In the genomic region with DNA sequence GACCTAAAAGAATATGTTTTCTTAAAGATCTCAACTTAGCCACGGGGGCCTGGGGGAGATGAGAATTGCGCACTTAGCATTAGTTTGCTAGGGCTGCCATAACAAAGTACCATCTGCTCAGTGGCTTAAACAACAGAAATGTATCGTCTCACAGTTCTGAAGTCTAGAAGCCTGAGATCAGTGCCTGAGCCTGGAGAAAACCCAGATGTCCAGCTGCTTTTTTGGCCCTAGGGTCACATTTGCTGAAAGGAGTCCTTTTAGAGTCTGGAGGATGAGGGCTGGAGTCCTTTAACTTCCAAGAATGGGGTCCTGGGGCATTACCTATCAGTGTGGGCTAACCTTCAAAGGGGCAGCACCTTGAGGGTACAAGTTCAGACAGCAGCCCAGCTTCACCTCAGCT, we compare ENCODE assay signal across 1 cellular context.
TF ChIP-seq lines count a peak whose summit lies in the region.

No MANE protein-coding gene starts in this region.

TF ChIP-seq in K562, 482 proteins besides CTCF, POLR2A, EP300 and RAD21:
- TF ChIP-seq, protein P1, sequence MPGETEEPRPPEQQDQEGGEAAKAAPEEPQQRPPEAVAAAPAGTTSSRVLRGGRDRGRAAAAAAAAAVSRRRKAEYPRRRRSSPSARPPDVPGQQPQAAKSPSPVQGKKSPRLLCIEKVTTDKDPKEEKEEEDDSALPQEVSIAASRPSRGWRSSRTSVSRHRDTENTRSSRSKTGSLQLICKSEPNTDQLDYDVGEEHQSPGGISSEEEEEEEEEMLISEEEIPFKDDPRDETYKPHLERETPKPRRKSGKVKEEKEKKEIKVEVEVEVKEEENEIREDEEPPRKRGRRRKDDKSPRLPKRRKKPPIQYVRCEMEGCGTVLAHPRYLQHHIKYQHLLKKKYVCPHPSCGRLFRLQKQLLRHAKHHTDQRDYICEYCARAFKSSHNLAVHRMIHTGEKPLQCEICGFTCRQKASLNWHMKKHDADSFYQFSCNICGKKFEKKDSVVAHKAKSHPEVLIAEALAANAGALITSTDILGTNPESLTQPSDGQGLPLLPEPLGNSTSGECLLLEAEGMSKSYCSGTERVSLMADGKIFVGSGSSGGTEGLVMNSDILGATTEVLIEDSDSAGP (CRISPR knock-in tag; IDR thresholded peaks at IDR 0.05): no peak
- TF ChIP-seq, protein P2, sequence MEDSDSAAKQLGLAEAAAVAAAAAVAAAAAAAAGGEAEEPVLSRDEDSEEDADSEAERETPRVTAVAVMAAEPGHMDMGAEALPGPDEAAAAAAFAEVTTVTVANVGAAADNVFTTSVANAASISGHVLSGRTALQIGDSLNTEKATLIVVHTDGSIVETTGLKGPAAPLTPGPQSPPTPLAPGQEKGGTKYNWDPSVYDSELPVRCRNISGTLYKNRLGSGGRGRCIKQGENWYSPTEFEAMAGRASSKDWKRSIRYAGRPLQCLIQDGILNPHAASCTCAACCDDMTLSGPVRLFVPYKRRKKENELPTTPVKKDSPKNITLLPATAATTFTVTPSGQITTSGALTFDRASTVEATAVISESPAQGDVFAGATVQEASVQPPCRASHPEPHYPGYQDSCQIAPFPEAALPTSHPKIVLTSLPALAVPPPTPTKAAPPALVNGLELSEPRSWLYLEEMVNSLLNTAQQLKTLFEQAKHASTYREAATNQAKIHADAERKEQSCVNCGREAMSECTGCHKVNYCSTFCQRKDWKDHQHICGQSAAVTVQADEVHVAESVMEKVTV (CRISPR knock-in tag; IDR thresholded peaks at IDR 0.05): no peak
- TF ChIP-seq FOXK2 (conservative IDR thresholded peaks at IDR 0.05 in 1 of 2, IDR thresholded peaks at IDR 0.05 in 1 of 2; ENCODE audit: low read depth in 2 of 2): no peak
- TF ChIP-seq ZNF146 (CRISPR knock-in tag; IDR thresholded peaks at IDR 0.05; ENCODE audit: unreplicated experiment): no peak
- TF ChIP-seq YY1 (IDR thresholded peaks at IDR 0.05; ENCODE audit: borderline replicate concordance in 1 of 3, control insufficient read depth in 1 of 3, extremely low read depth in 1 of 3, insufficient read depth in 3 of 3, insufficient read length in 1 of 3, insufficient replicate concordance in 2 of 3, low read depth in 1 of 3, low read length in 2 of 3): no peak
- TF ChIP-seq, protein P3, sequence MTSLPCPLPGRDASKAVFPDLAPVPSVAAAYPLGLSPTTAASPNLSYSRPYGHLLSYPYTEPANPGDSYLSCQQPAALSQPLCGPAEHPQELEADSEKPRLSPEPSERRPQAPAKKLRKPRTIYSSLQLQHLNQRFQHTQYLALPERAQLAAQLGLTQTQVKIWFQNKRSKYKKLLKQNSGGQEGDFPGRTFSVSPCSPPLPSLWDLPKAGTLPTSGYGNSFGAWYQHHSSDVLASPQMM (CRISPR knock-in tag; IDR thresholded peaks at IDR 0.05): no peak
- TF ChIP-seq, protein P4, sequence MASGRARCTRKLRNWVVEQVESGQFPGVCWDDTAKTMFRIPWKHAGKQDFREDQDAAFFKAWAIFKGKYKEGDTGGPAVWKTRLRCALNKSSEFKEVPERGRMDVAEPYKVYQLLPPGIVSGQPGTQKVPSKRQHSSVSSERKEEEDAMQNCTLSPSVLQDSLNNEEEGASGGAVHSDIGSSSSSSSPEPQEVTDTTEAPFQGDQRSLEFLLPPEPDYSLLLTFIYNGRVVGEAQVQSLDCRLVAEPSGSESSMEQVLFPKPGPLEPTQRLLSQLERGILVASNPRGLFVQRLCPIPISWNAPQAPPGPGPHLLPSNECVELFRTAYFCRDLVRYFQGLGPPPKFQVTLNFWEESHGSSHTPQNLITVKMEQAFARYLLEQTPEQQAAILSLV (tag; IDR thresholded peaks at IDR 0.05): no peak
- TF ChIP-seq ZC3H11A (IDR thresholded peaks at IDR 0.05; ENCODE audit: low read depth, low read length): no peak
